Comparison of ENCODE assay signal across 1 cellular context in the genomic region with DNA sequence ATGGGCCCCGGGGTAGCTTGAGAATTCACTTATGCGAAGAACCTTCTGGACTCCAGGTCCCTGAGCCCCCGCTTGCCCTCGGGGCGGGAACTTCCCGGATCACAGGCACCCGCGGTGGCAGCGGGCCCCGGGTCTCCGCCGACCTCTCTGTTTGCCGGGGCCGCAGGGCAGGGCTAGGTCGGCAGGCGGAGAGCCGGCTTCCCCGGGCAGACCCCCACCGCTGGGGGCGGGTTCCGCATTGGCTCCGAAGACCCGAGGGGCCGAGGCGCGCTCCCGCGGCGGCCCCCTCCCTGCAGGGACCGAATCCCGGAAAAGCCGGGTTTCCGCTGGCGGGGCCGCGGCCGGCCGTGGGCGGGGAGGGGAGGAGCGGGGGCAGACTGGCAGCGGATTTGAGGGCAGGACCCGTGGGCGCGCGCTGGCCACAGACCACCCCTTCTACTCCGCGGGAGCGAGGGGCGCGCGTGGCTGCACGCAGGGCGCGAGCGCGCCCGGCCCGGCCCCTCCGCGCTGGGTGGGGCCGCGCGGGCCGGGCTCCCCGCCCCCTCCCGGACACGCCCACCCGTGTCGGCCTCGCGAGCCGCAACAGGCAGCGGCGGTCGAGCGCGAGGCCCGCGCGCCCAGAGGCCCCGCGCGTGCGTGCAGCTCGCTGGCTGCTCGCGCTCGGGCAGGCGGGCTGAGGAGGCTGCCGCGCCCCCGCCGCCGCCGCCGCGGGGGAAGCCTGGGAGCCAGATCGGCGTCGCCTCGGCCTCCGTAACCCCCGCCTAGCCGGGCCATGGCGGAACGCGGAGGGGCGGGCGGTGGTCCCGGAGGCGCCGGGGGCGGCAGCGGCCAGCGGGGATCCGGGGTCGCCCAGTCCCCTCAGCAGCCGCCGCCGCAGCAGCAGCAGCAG.
TF ChIP-seq lines count a peak whose summit lies in the region.

Gene PACS1 (plus strand): TSS at position 558 of the 889 bp plus-strand sequence. CDS start 215 bp downstream, at position 773.

TF ChIP-seq in K562, 482 proteins besides CTCF, POLR2A, EP300 and RAD21 (continued from another document and continues in another):
- TF ChIP-seq ZNF707 (CRISPR knock-in tag; conservative IDR thresholded peaks at IDR 0.05) (no peak), ZNF124 (CRISPR knock-in tag; IDR thresholded peaks at IDR 0.05) (no peak), ARID3A (IDR thresholded peaks at IDR 0.05; ENCODE audit: borderline replicate concordance, low read depth, low read length) (no peak), ESRRB (CRISPR knock-in tag; IDR thresholded peaks at IDR 0.05; ENCODE audit: borderline replicate concordance) (no peak), ZBTB33 (CRISPR knock-in tag; IDR thresholded peaks at IDR 0.05) (no peak), PHF8 (IDR thresholded peaks at IDR 0.05; ENCODE audit: borderline replicate concordance, low read length) (peak; percentile 70; the same call in 1 of the 2 replicates), CTCFL (IDR thresholded peaks at IDR 0.05; ENCODE audit: borderline replicate concordance, insufficient read depth, low read depth, low read length, poor library complexity, severe bottlenecking) (no peak), YBX1 (IDR thresholded peaks at IDR 0.05) (no peak), ZNF239 (CRISPR knock-in tag; IDR thresholded peaks at IDR 0.05) (no peak), HDGF (IDR thresholded peaks at IDR 0.05) (no peak), ZNF655 (CRISPR knock-in tag; IDR thresholded peaks at IDR 0.05) (no peak), E2F3 (CRISPR knock-in tag; IDR thresholded peaks at IDR 0.05) (no peak), ZNF212 (CRISPR knock-in tag; IDR thresholded peaks at IDR 0.05) (no peak), ZNF764 (CRISPR knock-in tag; IDR thresholded peaks at IDR 0.05; ENCODE audit: low read depth) (no peak), ZNF146 (CRISPR knock-in tag; IDR thresholded peaks at IDR 0.05; ENCODE audit: unreplicated experiment) (no peak), ZNF57 (CRISPR knock-in tag; IDR thresholded peaks at IDR 0.05) (no peak), SIX5 (IDR thresholded peaks at IDR 0.05; ENCODE audit: borderline replicate concordance in 1 of 2, insufficient read depth in 1 of 2, low read depth in 1 of 2, low read length in 2 of 2) (no peak), ZKSCAN8 (CRISPR knock-in tag; IDR thresholded peaks at IDR 0.05) (no peak), THAP12 (CRISPR knock-in tag; IDR thresholded peaks at IDR 0.05) (no peak), ATF6 (CRISPR knock-in tag; IDR thresholded peaks at IDR 0.05) (no peak), SMAD4 (CRISPR knock-in tag; conservative IDR thresholded peaks at IDR 0.05) (peak; percentile 58), NR2C2 (CRISPR knock-in tag; IDR thresholded peaks at IDR 0.05) (no peak), NR2C2 (tag; IDR thresholded peaks at IDR 0.05) (peak; percentile 24), CBFA2T2 (conservative IDR thresholded peaks at IDR 0.05) (no peak), NR2C1 (IDR thresholded peaks at IDR 0.05) (no peak), NR2C1 (tag; IDR thresholded peaks at IDR 0.05) (no peak), THRAP3 (IDR thresholded peaks at IDR 0.05; ENCODE audit: borderline replicate concordance) (no peak), TCF3 (CRISPR knock-in tag; IDR thresholded peaks at IDR 0.05) (no peak), ZNF347 (CRISPR knock-in tag; IDR thresholded peaks at IDR 0.05; ENCODE audit: low read depth) (no peak), PCBP1 (IDR thresholded peaks at IDR 0.05; ENCODE audit: low read depth, low read length, poor library complexity, severe bottlenecking) (no peak), LCOR (CRISPR knock-in tag; IDR thresholded peaks at IDR 0.05) (no peak), CREB3L1 (IDR thresholded peaks at IDR 0.05; ENCODE audit: borderline replicate concordance, low read depth) (0 out of 2 replicates have a peak, but pooled peaks have one; percentile 26), COPS2 (conservative IDR thresholded peaks at IDR 0.05) (no peak), ZNF551 (CRISPR knock-in tag; IDR thresholded peaks at IDR 0.05) (no peak), NFE2L1 (tag; IDR thresholded peaks at IDR 0.05; ENCODE audit: borderline replicate concordance, low read depth) (no peak), ZNF121 (CRISPR knock-in tag; conservative IDR thresholded peaks at IDR 0.05) (no peak), EHMT2 (IDR thresholded peaks at IDR 0.05) (no peak)
- TF ChIP-seq, protein P1, sequence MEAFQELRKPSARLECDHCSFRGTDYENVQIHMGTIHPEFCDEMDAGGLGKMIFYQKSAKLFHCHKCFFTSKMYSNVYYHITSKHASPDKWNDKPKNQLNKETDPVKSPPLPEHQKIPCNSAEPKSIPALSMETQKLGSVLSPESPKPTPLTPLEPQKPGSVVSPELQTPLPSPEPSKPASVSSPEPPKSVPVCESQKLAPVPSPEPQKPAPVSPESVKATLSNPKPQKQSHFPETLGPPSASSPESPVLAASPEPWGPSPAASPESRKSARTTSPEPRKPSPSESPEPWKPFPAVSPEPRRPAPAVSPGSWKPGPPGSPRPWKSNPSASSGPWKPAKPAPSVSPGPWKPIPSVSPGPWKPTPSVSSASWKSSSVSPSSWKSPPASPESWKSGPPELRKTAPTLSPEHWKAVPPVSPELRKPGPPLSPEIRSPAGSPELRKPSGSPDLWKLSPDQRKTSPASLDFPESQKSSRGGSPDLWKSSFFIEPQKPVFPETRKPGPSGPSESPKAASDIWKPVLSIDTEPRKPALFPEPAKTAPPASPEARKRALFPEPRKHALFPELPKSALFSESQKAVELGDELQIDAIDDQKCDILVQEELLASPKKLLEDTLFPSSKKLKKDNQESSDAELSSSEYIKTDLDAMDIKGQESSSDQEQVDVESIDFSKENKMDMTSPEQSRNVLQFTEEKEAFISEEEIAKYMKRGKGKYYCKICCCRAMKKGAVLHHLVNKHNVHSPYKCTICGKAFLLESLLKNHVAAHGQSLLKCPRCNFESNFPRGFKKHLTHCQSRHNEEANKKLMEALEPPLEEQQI (IDR thresholded peaks at IDR 0.05), result no peak
- TF ChIP-seq, protein P2, sequence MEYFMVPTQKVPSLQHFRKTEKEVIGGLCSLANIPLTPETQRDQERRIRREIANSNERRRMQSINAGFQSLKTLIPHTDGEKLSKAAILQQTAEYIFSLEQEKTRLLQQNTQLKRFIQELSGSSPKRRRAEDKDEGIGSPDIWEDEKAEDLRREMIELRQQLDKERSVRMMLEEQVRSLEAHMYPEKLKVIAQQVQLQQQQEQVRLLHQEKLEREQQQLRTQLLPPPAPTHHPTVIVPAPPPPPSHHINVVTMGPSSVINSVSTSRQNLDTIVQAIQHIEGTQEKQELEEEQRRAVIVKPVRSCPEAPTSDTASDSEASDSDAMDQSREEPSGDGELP (CRISPR knock-in tag; IDR thresholded peaks at IDR 0.05; ENCODE audit: borderline replicate concordance), result 0 out of 2 replicates have a peak, but pooled peaks have one; percentile 36
- TF ChIP-seq, protein P3, sequence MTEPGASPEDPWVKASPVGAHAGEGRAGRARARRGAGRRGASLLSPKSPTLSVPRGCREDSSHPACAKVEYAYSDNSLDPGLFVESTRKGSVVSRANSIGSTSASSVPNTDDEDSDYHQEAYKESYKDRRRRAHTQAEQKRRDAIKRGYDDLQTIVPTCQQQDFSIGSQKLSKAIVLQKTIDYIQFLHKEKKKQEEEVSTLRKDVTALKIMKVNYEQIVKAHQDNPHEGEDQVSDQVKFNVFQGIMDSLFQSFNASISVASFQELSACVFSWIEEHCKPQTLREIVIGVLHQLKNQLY (CRISPR knock-in tag; conservative IDR thresholded peaks at IDR 0.05), result 0 out of 4 replicates have a peak, but pooled peaks of 1 of the 2 experiments have one; percentile 23
- TF ChIP-seq, protein P4, sequence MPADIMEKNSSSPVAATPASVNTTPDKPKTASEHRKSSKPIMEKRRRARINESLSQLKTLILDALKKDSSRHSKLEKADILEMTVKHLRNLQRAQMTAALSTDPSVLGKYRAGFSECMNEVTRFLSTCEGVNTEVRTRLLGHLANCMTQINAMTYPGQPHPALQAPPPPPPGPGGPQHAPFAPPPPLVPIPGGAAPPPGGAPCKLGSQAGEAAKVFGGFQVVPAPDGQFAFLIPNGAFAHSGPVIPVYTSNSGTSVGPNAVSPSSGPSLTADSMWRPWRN (IDR thresholded peaks at IDR 0.05; ENCODE audit: low read depth), result no peak
